Comparison of ENCODE assay signal across 1 cellular context in the genomic region with DNA sequence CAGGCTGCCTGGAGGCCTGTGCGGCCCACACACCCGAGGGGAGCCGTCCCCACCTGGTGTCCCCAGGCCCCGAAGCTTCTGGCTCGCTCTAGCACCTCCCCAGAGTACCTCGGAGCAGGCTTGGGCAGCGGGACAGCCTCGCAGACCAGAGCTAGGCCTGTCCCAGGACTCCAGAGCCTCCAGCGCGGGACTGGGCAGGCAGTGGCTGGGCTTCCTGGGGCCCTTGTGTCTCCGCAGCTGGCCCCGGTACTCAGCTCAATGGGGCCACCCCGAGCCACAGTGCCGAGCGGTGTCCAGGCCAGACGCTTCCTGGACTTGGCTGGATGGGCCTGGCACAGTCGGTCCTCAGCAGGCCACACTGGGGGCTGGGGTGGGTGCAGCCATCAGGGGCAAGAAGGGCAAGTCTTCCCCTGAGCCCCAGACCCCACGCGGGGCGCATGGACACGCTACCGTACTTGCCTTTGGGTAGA.
TF ChIP-seq lines count a peak whose summit lies in the region.

No MANE protein-coding gene starts in this region.

TF ChIP-seq in H1, 55 proteins besides CTCF, POLR2A, EP300 and RAD21:
- TF ChIP-seq RFX5 (IDR thresholded peaks at IDR 0.05; ENCODE audit: borderline replicate concordance, low read depth, low read length) (no peak), TBP (IDR thresholded peaks at IDR 0.05; ENCODE audit: low read depth, low read length) (no peak), CHD2 (IDR thresholded peaks at IDR 0.05; ENCODE audit: low read length) (no peak), NANOG (IDR thresholded peaks at IDR 0.05; ENCODE audit: insufficient read depth, low read depth, low read length, poor library complexity, severe bottlenecking) (no peak), CHD1 (IDR thresholded peaks at IDR 0.05; ENCODE audit: low read depth, low read length) (no peak), SIX5 (IDR thresholded peaks at IDR 0.05; ENCODE audit: low read depth, low read length) (no peak), BACH1 (IDR thresholded peaks at IDR 0.05; ENCODE audit: low read length) (no peak), TEAD4 (IDR thresholded peaks at IDR 0.05; ENCODE audit: low read depth, low read length) (no peak), ZNF274 (IDR thresholded peaks at IDR 0.05; ENCODE audit: borderline replicate concordance, extremely low read depth, low read length) (no peak), SIRT6 (IDR thresholded peaks at IDR 0.05; ENCODE audit: low read length) (no peak)
- TF ChIP-seq, protein P1, sequence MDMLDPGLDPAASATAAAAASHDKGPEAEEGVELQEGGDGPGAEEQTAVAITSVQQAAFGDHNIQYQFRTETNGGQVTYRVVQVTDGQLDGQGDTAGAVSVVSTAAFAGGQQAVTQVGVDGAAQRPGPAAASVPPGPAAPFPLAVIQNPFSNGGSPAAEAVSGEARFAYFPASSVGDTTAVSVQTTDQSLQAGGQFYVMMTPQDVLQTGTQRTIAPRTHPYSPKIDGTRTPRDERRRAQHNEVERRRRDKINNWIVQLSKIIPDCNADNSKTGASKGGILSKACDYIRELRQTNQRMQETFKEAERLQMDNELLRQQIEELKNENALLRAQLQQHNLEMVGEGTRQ (IDR thresholded peaks at IDR 0.05; ENCODE audit: low read length) = no peak
- TF ChIP-seq, protein P2, sequence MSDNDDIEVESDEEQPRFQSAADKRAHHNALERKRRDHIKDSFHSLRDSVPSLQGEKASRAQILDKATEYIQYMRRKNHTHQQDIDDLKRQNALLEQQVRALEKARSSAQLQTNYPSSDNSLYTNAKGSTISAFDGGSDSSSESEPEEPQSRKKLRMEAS (IDR thresholded peaks at IDR 0.05) = no peak
